34 cellular contexts compared by ENCODE assay signal in genomic region chr2:24717263-24717951, GRCh38.
"Had no signal": no experiment of that assay in that cellular context is flagged by ENCODE, and none has a peak within 500 bp of the region (broad histone marks: within the 10 kb centered on the region; RNA-seq: fewer than 3 reads in every experiment).

No MANE protein-coding gene starts in this region.

- DNase-seq: Karpas-422, Kasumi-1, MG63, MM.1S, MV-4-11, NCI-H1048, NCI-H1092, NCI-H1092 treated with DMSO at 0.1 percent for 48 hours, NCI-H1105, NCI-H1105 treated with DMSO at 0.1 percent for 48 hours, NCI-H1417, NCI-H1417 treated with DMSO at 0.1 percent for 48 hours, NCI-H1436, NCI-H1436 treated with DMSO at 0.1 percent for 48 hours, NCI-H146, NCI-H1694, NCI-H1694 treated with DMSO at 0.1 percent for 48 hours, NCI-H187, NCI-H187 treated with DMSO at 0.1 percent for 48 hours, NCI-H1930, NCI-H2029, NCI-H2029 treated with DMSO at 0.1 percent for 48 hours, NCI-H2081, NCI-H2081 treated with DMSO at 0.1 percent for 48 hours, NCI-H2107, NCI-H2171, NCI-H2171 treated with DMSO at 0.1 percent for 48 hours, NCI-H2227 treated with DMSO at 0.1 percent for 48 hours, NCI-H226, NCI-H345, NCI-H446, NCI-H446 treated with DMSO at 0.1 percent for 48 hours, NCI-H510A, NCI-H510A treated with DMSO at 0.1 percent for 48 hours had no signal

- H3K27me3 ChIP-seq: MG63 had no signal

- H3K4me3 ChIP-seq: MG63 had no signal

- H3K36me3 ChIP-seq: MG63 had no signal

- H3K9me3 ChIP-seq: MG63 had no signal
